9 cellular contexts compared by ENCODE assay signal in the genomic region with DNA sequence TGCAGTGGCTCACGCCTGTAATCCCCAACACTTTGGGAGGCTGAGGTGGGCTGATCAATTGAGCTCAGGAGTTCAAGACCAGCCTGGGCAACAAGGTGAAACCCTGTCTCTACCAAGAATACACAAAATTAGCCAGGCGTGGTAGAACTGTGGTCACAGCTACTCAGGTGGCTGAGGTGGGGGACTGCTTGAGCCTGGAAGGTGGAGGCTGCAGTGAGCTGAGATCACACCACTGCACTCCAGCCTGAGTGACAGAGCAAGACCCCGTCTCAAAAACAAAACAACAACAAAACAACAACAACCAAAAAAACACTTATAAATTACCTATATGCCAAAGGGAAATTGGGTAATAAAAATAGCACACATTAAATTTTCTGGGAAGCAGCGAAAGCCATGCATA.
DNase-seq lines count a peak whose midpoint lies in the region; ATAC-seq and TF ChIP-seq lines count a peak whose summit lies in the region.
"Had no signal": no experiment of that assay in that cellular context is flagged by ENCODE, and none has a peak within 500 bp of the region (broad histone marks: within the 10 kb centered on the region; RNA-seq: fewer than 3 reads in every experiment).

No MANE protein-coding gene starts in this region.

- H3K4me1 Mint-ChIP-seq in activated T-cell treated with anti-CD3 and anti-CD28 coated beads, Interleukin-2, amount 50 U/mL, for 4 hours (ENCODE audit: low read depth) = peaks cover 91% of the 10 kb centered on the region
- peaks cover 82% of the 10 kb centered on the region for H3K4me1 Mint-ChIP-seq in activated naive CD8-positive, alpha-beta T cell (ENCODE audit: low read depth)
- H3K4me1 Mint-ChIP-seq in stimulated activated naive CD8-positive, alpha-beta T cell treated with anti-CD3 and anti-CD28 coated beads, Interleukin-15, Interleukin-2, amounts not matched to agents 100 ng/mL and 50 ng/mL, for 24 hours (ENCODE audit: low read depth) = peaks cover 96% of the 10 kb centered on the region

- H3K27ac Mint-ChIP-seq in activated naive CD8-positive, alpha-beta T cell = peak overlapping the region; percentile 94
- peak overlapping the region; percentile 87 for H3K27ac Mint-ChIP-seq in stimulated activated naive CD8-positive, alpha-beta T cell treated with anti-CD3 and anti-CD28 coated beads, Interleukin-15, Interleukin-2, amounts not matched to agents 100 ng/mL and 50 ng/mL, for 24 hours

- DNase-seq in activated T-cell treated with anti-CD3 and anti-CD28 coated beads, Interleukin-2, amount 50 U/mL, for 4 hours = no peak
- DNase-seq in activated T-cell treated with anti-CD3 and anti-CD28 coated beads for 4 hours (no peak), H4 (ENCODE audit: low spot score) (no peak), omental fat pad (ENCODE audit: low spot score) (no peak), dermis blood vessel endothelial cell (no peak)
- DNase-seq: PC-3 had no signal

- no peaks in the 10 kb centered on the region for H3K27me3 Mint-ChIP-seq in activated T-cell treated with anti-CD3 and anti-CD28 coated beads, Interleukin-2, amount 50 U/mL, for 4 hours (ENCODE audit: low read depth)
- no peaks in the 10 kb centered on the region for H3K27me3 Mint-ChIP-seq in activated naive CD8-positive, alpha-beta T cell
- H3K27me3 Mint-ChIP-seq in stimulated activated naive CD8-positive, alpha-beta T cell treated with anti-CD3 and anti-CD28 coated beads, Interleukin-15, Interleukin-2, amounts not matched to agents 100 ng/mL and 50 ng/mL, for 24 hours = no peaks in the 10 kb centered on the region

- peaks cover 10% of the 10 kb centered on the region for H3K9me3 Mint-ChIP-seq in activated T-cell treated with anti-CD3 and anti-CD28 coated beads, Interleukin-2, amount 50 U/mL, for 4 hours
- peaks cover 12% of the 10 kb centered on the region for H3K9me3 Mint-ChIP-seq in activated naive CD8-positive, alpha-beta T cell (ENCODE audit: low read depth)
- H3K9me3 Mint-ChIP-seq in stimulated activated naive CD8-positive, alpha-beta T cell treated with anti-CD3 and anti-CD28 coated beads, Interleukin-15, Interleukin-2, amounts not matched to agents 100 ng/mL and 50 ng/mL, for 24 hours = peaks cover 7% of the 10 kb centered on the region

- H3K4me3 Mint-ChIP-seq in activated T-cell treated with anti-CD3 and anti-CD28 coated beads, Interleukin-2, amount 50 U/mL, for 4 hours = peak overlapping the region; percentile 62
- peak overlapping the region; percentile 86 for H3K4me3 Mint-ChIP-seq in activated naive CD8-positive, alpha-beta T cell
- H3K4me3 Mint-ChIP-seq in stimulated activated naive CD8-positive, alpha-beta T cell treated with anti-CD3 and anti-CD28 coated beads, Interleukin-15, Interleukin-2, amounts not matched to agents 100 ng/mL and 50 ng/mL, for 24 hours = peak overlapping the region; percentile 77

- no peak for TF ChIP-seq CTCF in omental fat pad (IDR thresholded peaks at IDR 0.05)

- no peak for ATAC-seq in activated T-cell treated with anti-CD3 and anti-CD28 coated beads, Interleukin-2, amount 50 U/mL, for 4 hours
- peak; percentile 41 for ATAC-seq in HG02981 (IDR thresholded peaks at IDR 0.05; ENCODE audit: unreplicated experiment)
- no peak for ATAC-seq in omental fat pad (ENCODE audit: low FRiP score)
- ATAC-seq: PC-3 had no signal

- peaks cover 7% of the 10 kb centered on the region for H3K36me3 Mint-ChIP-seq in activated T-cell treated with anti-CD3 and anti-CD28 coated beads, Interleukin-2, amount 50 U/mL, for 4 hours (ENCODE audit: insufficient read depth)
- H3K36me3 Mint-ChIP-seq in activated naive CD8-positive, alpha-beta T cell = peaks cover 7% of the 10 kb centered on the region
- peaks cover 8% of the 10 kb centered on the region for H3K36me3 Mint-ChIP-seq in stimulated activated naive CD8-positive, alpha-beta T cell treated with anti-CD3 and anti-CD28 coated beads, Interleukin-15, Interleukin-2, amounts not matched to agents 100 ng/mL and 50 ng/mL, for 24 hours (ENCODE audit: low read depth)
